In genomic region chr1:243433737-243434370, GRCh38 we compare ENCODE assay signal across 29 cellular contexts.
DNase-seq lines count a peak whose midpoint lies in the region; ATAC-seq, FAIRE-seq and TF ChIP-seq lines count a peak whose summit lies in the region.
"Had no signal": no experiment of that assay in that cellular context is flagged by ENCODE, and none has a peak within 500 bp of the region (broad histone marks: within the 10 kb centered on the region; RNA-seq: fewer than 3 reads in every experiment).

No MANE protein-coding gene starts in this region.

- peaks cover 2% of the 10 kb centered on the region for H3K36me3 Mint-ChIP-seq in activated CD4-positive, alpha-beta T cell treated with anti-CD3 and anti-CD28 coated beads, Interleukin-2, amount 10 ng/mL, durations not matched to agents 24 days and 14 days (ENCODE audit: low read depth)
- H3K36me3 Mint-ChIP-seq: natural killer cell had no signal

- peak; percentile 48 for DNase-seq in activated CD4-positive, alpha-beta T cell treated with anti-CD3 and anti-CD28 coated beads, Interleukin-2, amount 10 ng/mL, durations not matched to agents 24 days and 14 days
- DNase-seq in activated CD4-positive, alpha-beta T cell treated with anti-CD3 and anti-CD28 coated beads, Interleukin-2, amount 50 U/mL, for 1 hour = no peak
- peak; percentile 91 for DNase-seq in NCI-H69 (lab: John Stamatoyannopoulos, UW)
- DNase-seq in K562 (ENCODE audit: extremely low read depth in 1 of 4, low spot score in 3 of 4) = no peak
- no peak for DNase-seq in smooth muscle cell (lab: John Stamatoyannopoulos, UW; ENCODE audit: unreplicated experiment)
- no peak for DNase-seq in stimulated activated CD4-positive, alpha-beta T cell treated with anti-CD3 and anti-CD28 coated beads, Interleukin-4, amount 100 ng/mL, for 1 hour
- DNase-seq in HK-2 (ENCODE audit: unreplicated experiment) = no peak
- DNase-seq: ACHN; activated CD4-positive, alpha-beta memory T cell treated with anti-CD3 and anti-CD28 coated beads, Interleukin-2, amount 10 ng/mL, durations not matched to agents 7 days and 5 days; activated naive CD4-positive, alpha-beta T cell treated with anti-CD3 and anti-CD28 coated beads, Interleukin-2, amount 50 U/mL, for 16 hours; activated T-cell treated with anti-CD3 and anti-CD28 coated beads, Interleukin-2, amount 50 U/mL, for 4 hours; CD4-positive, CD25-positive, alpha-beta regulatory T cell; effector memory CD4-positive, alpha-beta T cell; GOT3; heart right ventricle; Karpas-422; left lung; natural killer cell; NCI-H1048; NCI-H2081 treated with DMSO at 0.1 percent for 48 hours; Right ventricle myocardium superior; testis; WERI-Rb-1 had no signal

- no peak overlapping the region for H3K4me3 Mint-ChIP-seq in activated CD4-positive, alpha-beta T cell treated with anti-CD3 and anti-CD28 coated beads, Interleukin-2, amount 10 ng/mL, durations not matched to agents 24 days and 14 days
- H3K4me3 Mint-ChIP-seq: activated CD4-positive, alpha-beta memory T cell treated with anti-CD3 and anti-CD28 coated beads, Interleukin-2, amount 10 ng/mL, durations not matched to agents 7 days and 5 days; activated T-cell treated with anti-CD3 and anti-CD28 coated beads, Interleukin-2, amount 50 U/mL, for 4 hours; CD4-positive, CD25-positive, alpha-beta regulatory T cell; natural killer cell; stimulated activated memory B cell treated with anti-CD40 and anti-IgM and Interleukin-4, amounts not matched to agents 10 μg/mL and 1 μg/mL and 100 μg/mL, for 72 hours had no signal

- no peaks in the 10 kb centered on the region for H3K9me3 Mint-ChIP-seq in activated CD4-positive, alpha-beta T cell treated with anti-CD3 and anti-CD28 coated beads, Interleukin-2, amount 10 ng/mL, durations not matched to agents 24 days and 14 days
- H3K9me3 Mint-ChIP-seq: activated CD4-positive, alpha-beta memory T cell treated with anti-CD3 and anti-CD28 coated beads, Interleukin-2, amount 10 ng/mL, durations not matched to agents 7 days and 5 days; activated T-cell treated with anti-CD3 and anti-CD28 coated beads, Interleukin-2, amount 50 U/mL, for 4 hours; natural killer cell; stimulated activated memory B cell treated with anti-CD40 and anti-IgM and Interleukin-4, amounts not matched to agents 10 μg/mL and 1 μg/mL and 100 μg/mL, for 72 hours had no signal

- no peaks in the 10 kb centered on the region for H4K20me1 ChIP-seq in K562 (replicated peaks; ENCODE audit: control insufficient read depth, insufficient read depth, low read length)
- H4K20me1 ChIP-seq in smooth muscle cell (ENCODE audit: low read depth) = no peaks in the 10 kb centered on the region

- H3K9me1 ChIP-seq in K562 (ENCODE audit: control insufficient read depth, insufficient read depth, low read length) = no peaks in the 10 kb centered on the region

- H3K36me3 ChIP-seq in K562 (ENCODE audit: control insufficient read depth, insufficient read depth, low read length) = no peaks in the 10 kb centered on the region
- no peaks in the 10 kb centered on the region for H3K36me3 ChIP-seq in smooth muscle cell (ENCODE audit: low read depth)
- H3K36me3 ChIP-seq: WERI-Rb-1 had no signal

- H3K27me3 ChIP-seq in K562 (ENCODE audit: control insufficient read depth in 2 of 2, insufficient read depth in 2 of 2, low read length in 2 of 2) (no peaks in the 10 kb centered on the region), smooth muscle cell (ENCODE audit: low read depth) (no peaks in the 10 kb centered on the region)
- H3K27me3 ChIP-seq: esophagus muscularis mucosa, heart right ventricle, left lung, testis had no signal

- H3F3A ChIP-seq in smooth muscle cell (ENCODE audit: low read depth) = no peaks in the 10 kb centered on the region

- no peak overlapping the region for H3K27ac ChIP-seq in K562 (ENCODE audit: extremely low read depth, low read depth, low read length)
- H3K27ac ChIP-seq in smooth muscle cell (ENCODE audit: low read depth) = no peak overlapping the region
- H3K27ac ChIP-seq: esophagus muscularis mucosa, heart right ventricle, left lung, parathyroid adenoma, testis, WERI-Rb-1 had no signal

- H3K9ac ChIP-seq in K562 (ENCODE audit: insufficient read depth in 1 of 2, low read depth in 2 of 2, low read length in 2 of 2) (no peak overlapping the region), smooth muscle cell (ENCODE audit: low read depth) (no peak overlapping the region)
- H3K9ac ChIP-seq: parathyroid adenoma had no signal

- no peak overlapping the region for H3K4me3 ChIP-seq in K562
- H3K4me3 ChIP-seq in smooth muscle cell = no peak overlapping the region
- H3K4me3 ChIP-seq: esophagus muscularis mucosa, heart right ventricle, left lung, testis had no signal

- H2AFZ ChIP-seq in K562 (ENCODE audit: low read depth, low read length) (no peak overlapping the region), smooth muscle cell (ENCODE audit: low read depth) (no peak overlapping the region)
- H2AFZ ChIP-seq: parathyroid adenoma had no signal

- no peak for TF ChIP-seq RAD21 in K562 (CRISPR knock-in tag; conservative IDR thresholded peaks at IDR 0.05 in 1 of 2, IDR thresholded peaks at IDR 0.05 in 1 of 2)

- POLR2A ChIA-PET in K562 (lab: Yijun Ruan, JAX) = no interaction called here

- H3K79me2 ChIP-seq in K562 (ENCODE audit: control insufficient read depth, insufficient read depth, low read length) (no peaks in the 10 kb centered on the region), smooth muscle cell (ENCODE audit: low read depth) (no peaks in the 10 kb centered on the region)
- H3K79me2 ChIP-seq: parathyroid adenoma had no signal

- in situ Hi-C loops in K562 (cut with MboI) = no loop called here

- H3K4me1 Mint-ChIP-seq in activated CD4-positive, alpha-beta T cell treated with anti-CD3 and anti-CD28 coated beads, Interleukin-2, amount 10 ng/mL, durations not matched to agents 24 days and 14 days = peaks cover 2% of the 10 kb centered on the region
- H3K4me1 Mint-ChIP-seq: natural killer cell; stimulated activated memory B cell treated with anti-CD40 and anti-IgM and Interleukin-4, amounts not matched to agents 10 μg/mL and 1 μg/mL and 100 μg/mL, for 72 hours had no signal

- TF ChIP-seq CTCF in K562 (IDR thresholded peaks at IDR 0.05 in 2 of 3, conservative IDR thresholded peaks at IDR 0.05 in 1 of 3; ENCODE audit: insufficient read depth in 2 of 3, low read depth in 1 of 3, low read length in 3 of 3) (no peak), smooth muscle cell (IDR thresholded peaks at IDR 0.05; ENCODE audit: borderline replicate concordance, insufficient read depth, poor library complexity, severe bottlenecking) (no peak)

- 40% methylated on average over 8 of the region's 8 CpGs for WGBS in K562 (ENCODE audit: insufficient coverage, low coverage, missing lambda C conversion rate)
- WGBS in smooth muscle cell (ENCODE audit: low lambda C conversion rate) = 79% methylated on average over 8 of the region's 8 CpGs

- no peak for FAIRE-seq in K562 (lab: Jason Lieb, UNC)
- FAIRE-seq: HTR-8/SVneo had no signal

- no peak for TF ChIP-seq EP300 in K562 (IDR thresholded peaks at IDR 0.05; ENCODE audit: low read length)

- CTCF ChIA-PET in K562 (lab: Yijun Ruan, JAX; ENCODE audit: low intra/inter-chr PET ratio) = no interaction called here

- ATAC-seq in K562 (no peak), GM18858 (IDR thresholded peaks at IDR 0.05; ENCODE audit: unreplicated experiment) (no peak)
- ATAC-seq: activated T-cell treated with anti-CD3 and anti-CD28 coated beads, Interleukin-2, amount 50 U/mL, for 4 hours; heart right ventricle; left lung; natural killer cell; sciatic nerve; stimulated activated memory B cell treated with anti-CD40 and anti-IgM and Interleukin-4, amounts not matched to agents 10 μg/mL and 1 μg/mL and 100 μg/mL, for 72 hours had no signal

- H3K27ac Mint-ChIP-seq in activated CD4-positive, alpha-beta T cell treated with anti-CD3 and anti-CD28 coated beads, Interleukin-2, amount 10 ng/mL, durations not matched to agents 24 days and 14 days = no peak overlapping the region
- H3K27ac Mint-ChIP-seq: activated CD4-positive, alpha-beta memory T cell treated with anti-CD3 and anti-CD28 coated beads, Interleukin-2, amount 10 ng/mL, durations not matched to agents 7 days and 5 days; natural killer cell; stimulated activated memory B cell treated with anti-CD40 and anti-IgM and Interleukin-4, amounts not matched to agents 10 μg/mL and 1 μg/mL and 100 μg/mL, for 72 hours had no signal

- BruUV-seq in K562 (replicated peaks; lab: Mats Ljungman, UMichigan) = no TSS peak

- H3K9me3 ChIP-seq in K562 (replicated peaks; ENCODE audit: control insufficient read depth, insufficient read depth, low read depth, low read length) (no peaks in the 10 kb centered on the region), smooth muscle cell (replicated peaks; ENCODE audit: low read depth) (no peaks in the 10 kb centered on the region)
- H3K9me3 ChIP-seq: esophagus muscularis mucosa, heart right ventricle, left lung, testis had no signal

- H3K27me3 Mint-ChIP-seq in activated CD4-positive, alpha-beta T cell treated with anti-CD3 and anti-CD28 coated beads, Interleukin-2, amount 10 ng/mL, durations not matched to agents 24 days and 14 days = no peaks in the 10 kb centered on the region
- H3K27me3 Mint-ChIP-seq: activated CD4-positive, alpha-beta memory T cell treated with anti-CD3 and anti-CD28 coated beads, Interleukin-2, amount 10 ng/mL, durations not matched to agents 7 days and 5 days; CD4-positive, CD25-positive, alpha-beta regulatory T cell; stimulated activated memory B cell treated with anti-CD40 and anti-IgM and Interleukin-4, amounts not matched to agents 10 μg/mL and 1 μg/mL and 100 μg/mL, for 72 hours had no signal

- TF ChIP-seq POLR2A in K562 (conservative IDR thresholded peaks at IDR 0.05) = no peak

- H3K4me1 ChIP-seq in K562 (replicated peaks in 1 of 2; ENCODE audit: control insufficient read depth in 2 of 2, insufficient read depth in 2 of 2, low read length in 2 of 2) = peaks cover 0 to 3% of the 10 kb centered on the region in 2 experiments; a peak in 2 of 5 replicates
- H3K4me1 ChIP-seq in smooth muscle cell (ENCODE audit: low read depth) = peaks cover 4% of the 10 kb centered on the region
- H3K4me1 ChIP-seq: heart right ventricle, left lung, testis had no signal

- no peak overlapping the region for H3K4me2 ChIP-seq in K562 (ENCODE audit: insufficient read depth, low read length)
- H3K4me2 ChIP-seq in smooth muscle cell = peak overlapping the region; percentile 60

- intact Hi-C loops in activated CD4-positive, alpha-beta T cell treated with anti-CD3 and anti-CD28 coated beads, Interleukin-2, amount 10 ng/mL, durations not matched to agents 24 days and 14 days (cut with micrococcal nuclease) = no loop called here
- intact Hi-C loops in K562 (cut with micrococcal nuclease) = no loop called here

TF ChIP-seq in K562, 482 proteins besides CTCF, POLR2A, EP300 and RAD21:
- TF ChIP-seq COPS2 (conservative IDR thresholded peaks at IDR 0.05) (no peak), FOSL1 (tag; conservative IDR thresholded peaks at IDR 0.05) (0 out of 2 replicates have a peak, but pooled peaks have one; percentile 17), FOXA1 (IDR thresholded peaks at IDR 0.05; ENCODE audit: borderline replicate concordance) (no peak), ZNF143 (CRISPR knock-in tag; IDR thresholded peaks at IDR 0.05) (no peak), NEUROD1 (IDR thresholded peaks at IDR 0.05; ENCODE audit: borderline replicate concordance, low read depth, low read length, partially characterized antibody) (no peak)

Comparison
In these comparisons a context has a peak if more than half of its experiments do, and no peak if none do; other contexts are left out.
1. DNase-seq: peak in activated CD4-positive, alpha-beta T cell treated with anti-CD3 and anti-CD28 coated beads, Interleukin-2, amount 10 ng/mL, durations not matched to agents 24 days and 14 days (single experiment) and NCI-H69 (single experiment); none in activated CD4-positive, alpha-beta T cell treated with anti-CD3 and anti-CD28 coated beads, Interleukin-2, amount 50 U/mL, for 1 hour (single experiment), K562 (0 of 4), smooth muscle cell (single experiment), stimulated activated CD4-positive, alpha-beta T cell treated with anti-CD3 and anti-CD28 coated beads, Interleukin-4, amount 100 ng/mL, for 1 hour (single experiment) and HK-2 (single experiment).